Comparison of ENCODE assay signal across 18 cellular contexts in genomic region chr10:68781613-68782574, GRCh38. TPM values are rescaled to one million over a fixed set of nuclear protein-coding genes. Genes with fewer than 3 reads are reported as not detected.
DNase-seq lines count a peak whose midpoint lies in the region; ATAC-seq and TF ChIP-seq lines count a peak whose summit lies in the region.
"Had no signal": no experiment of that assay in that cellular context is flagged by ENCODE, and none has a peak within 500 bp of the region (broad histone marks: within the 10 kb centered on the region; RNA-seq: fewer than 3 reads in every experiment).

No MANE protein-coding gene starts in this region.

- H3K9ac ChIP-seq in OCI-LY3 (ENCODE audit: low read length), result no peak overlapping the region

- H3K27me3 ChIP-seq in cardiac muscle cell (no peaks in the 10 kb centered on the region), OCI-LY3 (ENCODE audit: low read depth, low read length) (no peaks in the 10 kb centered on the region)
- H3K27me3 ChIP-seq: heart right ventricle had no signal

- H3K4me1 ChIP-seq in cardiac muscle cell (ENCODE audit: low read depth), result no peaks in the 10 kb centered on the region
- peaks cover 16% of the 10 kb centered on the region for H3K4me1 ChIP-seq in OCI-LY3 (ENCODE audit: low read length)
- H3K4me1 ChIP-seq: heart right ventricle had no signal

- H3K27me3 Mint-ChIP-seq in stimulated activated memory B cell treated with anti-CD40 and anti-IgM and Interleukin-4, amounts not matched to agents 10 μg/mL and 1 μg/mL and 100 μg/mL, for 72 hours, result no peaks in the 10 kb centered on the region
- H3K27me3 Mint-ChIP-seq: activated naive CD4-positive, alpha-beta T cell treated with anti-CD3 and anti-CD28 coated beads, Interleukin-2, amount 50 U/mL, for 24 hours; brain had no signal

- H3K36me3 ChIP-seq in cardiac muscle cell (peaks cover 65% of the 10 kb centered on the region), OCI-LY3 (replicated peaks; ENCODE audit: low read depth, low read length) (peaks cover 12% of the 10 kb centered on the region)

- H3K27ac ChIP-seq in cardiac muscle cell, result peak overlapping the region; percentile 68
- H3K27ac ChIP-seq in OCI-LY3 (ENCODE audit: low read length), result peak overlapping the region; percentile 52
- H3K27ac ChIP-seq: heart right ventricle had no signal

- H2AFZ ChIP-seq in OCI-LY3 (ENCODE audit: low read depth, low read length), result no peak overlapping the region

- H3K9me3 Mint-ChIP-seq in stimulated activated memory B cell treated with anti-CD40 and anti-IgM and Interleukin-4, amounts not matched to agents 10 μg/mL and 1 μg/mL and 100 μg/mL, for 72 hours, result no peaks in the 10 kb centered on the region
- H3K9me3 Mint-ChIP-seq: activated naive CD4-positive, alpha-beta T cell treated with anti-CD3 and anti-CD28 coated beads, Interleukin-2, amount 50 U/mL, for 24 hours; brain; endodermal cell had no signal

- TF ChIP-seq CTCF in cardiac muscle cell (IDR thresholded peaks at IDR 0.05; ENCODE audit: low read depth, low read length), result no peak
- no peak for TF ChIP-seq CTCF in OCI-LY3 (IDR thresholded peaks at IDR 0.05; ENCODE audit: low read depth, low read length)

- H3K4me2 ChIP-seq in OCI-LY3 (ENCODE audit: low read length), result peak overlapping the region; percentile 22; the same call in 1 of the 2 replicates

- no peaks in the 10 kb centered on the region for H4K20me1 ChIP-seq in OCI-LY3 (ENCODE audit: insufficient read depth, low read length)

- peaks cover 52% of the 10 kb centered on the region for H3K36me3 Mint-ChIP-seq in stimulated activated memory B cell treated with anti-CD40 and anti-IgM and Interleukin-4, amounts not matched to agents 10 μg/mL and 1 μg/mL and 100 μg/mL, for 72 hours

- no peak overlapping the region for H3K4me3 Mint-ChIP-seq in stimulated activated memory B cell treated with anti-CD40 and anti-IgM and Interleukin-4, amounts not matched to agents 10 μg/mL and 1 μg/mL and 100 μg/mL, for 72 hours
- H3K4me3 Mint-ChIP-seq: activated naive CD4-positive, alpha-beta T cell treated with anti-CD3 and anti-CD28 coated beads, Interleukin-2, amount 50 U/mL, for 24 hours; brain; endodermal cell had no signal

- no peaks in the 10 kb centered on the region for H3K79me2 ChIP-seq in OCI-LY3 (ENCODE audit: low read length)

- H3K4me3 ChIP-seq in cardiac muscle cell (no peak overlapping the region), OCI-LY3 (ENCODE audit: low read length) (0 out of 2 replicates have a peak overlapping the region, but pooled peaks have one; percentile 16)
- H3K4me3 ChIP-seq: heart right ventricle had no signal

- no peak for DNase-seq in cardiac muscle cell (ENCODE audit: low read depth in 1 of 2, low spot score in 1 of 2)
- no peak for DNase-seq in left cardiac atrium
- DNase-seq in islet precursor cell, result peak; percentile 25
- no peak for DNase-seq in hepatic stellate cell (ENCODE audit: low spot score)
- no peak for DNase-seq in T-helper 1 cell
- DNase-seq: activated CD4-positive, alpha-beta T cell treated with anti-CD3 and anti-CD28 coated beads, Interleukin-2, amount 50 U/mL, for 4 hours; endodermal cell; heart right ventricle; KG1; NCI-H1092; NCI-H2107; NCI-H524 treated with DMSO at 0.1 percent for 48 hours; SHP77 had no signal

- H3K27ac Mint-ChIP-seq in stimulated activated memory B cell treated with anti-CD40 and anti-IgM and Interleukin-4, amounts not matched to agents 10 μg/mL and 1 μg/mL and 100 μg/mL, for 72 hours, result peak overlapping the region; percentile 41
- H3K27ac Mint-ChIP-seq: activated naive CD4-positive, alpha-beta T cell treated with anti-CD3 and anti-CD28 coated beads, Interleukin-2, amount 50 U/mL, for 24 hours; endodermal cell had no signal

- intact Hi-C loops in left cardiac atrium (cut with DNase I), result no loop called here

- H3K4me1 Mint-ChIP-seq in stimulated activated memory B cell treated with anti-CD40 and anti-IgM and Interleukin-4, amounts not matched to agents 10 μg/mL and 1 μg/mL and 100 μg/mL, for 72 hours, result peaks cover 22% of the 10 kb centered on the region
- H3K4me1 Mint-ChIP-seq: brain, endodermal cell had no signal

- H3K9me3 ChIP-seq in cardiac muscle cell (ENCODE audit: low read depth) (no peaks in the 10 kb centered on the region), OCI-LY3 (ENCODE audit: insufficient read depth, low read length) (no peaks in the 10 kb centered on the region)
- H3K9me3 ChIP-seq: heart right ventricle had no signal

- ATAC-seq in left cardiac atrium (no peak), esophagus mucosa (no peak)
- peak; percentile 76 for ATAC-seq in stimulated activated memory B cell treated with anti-CD40 and anti-IgM and Interleukin-4, amounts not matched to agents 10 μg/mL and 1 μg/mL and 100 μg/mL, for 72 hours
- ATAC-seq: heart right ventricle had no signal

RNA-seq across cellular contexts. Expression of gene STOX1, which starts 45.4 kb away (rescaled TPM):
- 6.0 TPM in 2 replicates for total RNA-seq in cardiac muscle cell
- 6.7 and 10.6 TPM in 2 replicates for polyA plus RNA-seq in cardiac muscle cell
- total RNA-seq in left cardiac atrium, result 1 to 10 TPM in 1 of 2 donors, under 1 TPM in 1; 0.68 to 1.9 TPM
- total RNA-seq in esophagus mucosa, result 0.28 TPM
